17 cellular contexts compared by ENCODE assay signal in genomic region chr17:17508019-17508535, GRCh38. TPM values are rescaled to one million over a fixed set of nuclear protein-coding genes. Genes with fewer than 3 reads are reported as not detected.
DNase-seq lines count a peak whose midpoint lies in the region; ATAC-seq, FAIRE-seq and TF ChIP-seq lines count a peak whose summit lies in the region.
"Had no signal": no experiment of that assay in that cellular context is flagged by ENCODE, and none has a peak within 500 bp of the region (broad histone marks: within the 10 kb centered on the region; RNA-seq: fewer than 3 reads in every experiment).

No MANE protein-coding gene starts in this region.

- H3K4me3 ChIP-seq in right lobe of liver, result no peak overlapping the region
- H3K4me3 ChIP-seq in HepG2 (replicated peaks in 1 of 3; ENCODE audit: insufficient read depth in 1 of 3, low read depth in 2 of 3, low read length in 3 of 3), result no peak overlapping the region
- no peak overlapping the region for H3K4me3 ChIP-seq in WERI-Rb-1 (ENCODE audit: low read depth, low read length)
- H3K4me3 ChIP-seq in lower lobe of right lung, result no peak overlapping the region
- no peak overlapping the region for H3K4me3 ChIP-seq in transverse colon
- no peak overlapping the region for H3K4me3 ChIP-seq in mesendoderm (ENCODE audit: low read length)
- H3K4me3 ChIP-seq: SJSA1 had no signal

- H2BK5ac ChIP-seq in mesendoderm (ENCODE audit: low read length), result no peak overlapping the region

- no peaks in the 10 kb centered on the region for H3K9me3 ChIP-seq in right lobe of liver
- H3K9me3 ChIP-seq in HepG2 (ENCODE audit: low read length), result no peaks in the 10 kb centered on the region
- no peaks in the 10 kb centered on the region for H3K9me3 ChIP-seq in WERI-Rb-1 (ENCODE audit: severe bottlenecking)
- no peaks in the 10 kb centered on the region for H3K9me3 ChIP-seq in lower lobe of right lung
- no peaks in the 10 kb centered on the region for H3K9me3 ChIP-seq in transverse colon
- H3K9me3 ChIP-seq: SJSA1 had no signal

- no peak overlapping the region for H4K5ac ChIP-seq in mesendoderm (ENCODE audit: low read length)

- TF ChIP-seq RAD21 in HepG2 (CRISPR knock-in tag; IDR thresholded peaks at IDR 0.05), result no peak

- ATAC-seq in right lobe of liver, result no peak
- ATAC-seq in HepG2, result no peak
- ATAC-seq in lower lobe of right lung, result no peak
- ATAC-seq in GM18867 (IDR thresholded peaks at IDR 0.05; ENCODE audit: unreplicated experiment), result no peak
- ATAC-seq: HCT116 had no signal

- H3K79me1 ChIP-seq in mesendoderm (ENCODE audit: low read length), result no peaks in the 10 kb centered on the region

- H3K56ac ChIP-seq in mesendoderm (ENCODE audit: low read length), result no peak overlapping the region

- no peak for FAIRE-seq in HepG2 (lab: Jason Lieb, UNC)
- FAIRE-seq: G401.6 had no signal

- H3K79me2 ChIP-seq in HepG2 (ENCODE audit: insufficient read depth, low read length) (no peaks in the 10 kb centered on the region), mesendoderm (ENCODE audit: control insufficient read depth, insufficient read depth, low read length) (no peaks in the 10 kb centered on the region)

- in situ Hi-C loops in HepG2 (cut with HindIII; ENCODE audit: extremely low pct_ligation_motif_present, low pct_unique_long_range_greater_than_20kb) (loop anchor here (5.0 to 10.0 kb wide), 2 partner anchors 59 to 137 kb away; no protein-coding TSS in a partner anchor), transverse colon (cut with MboI; ENCODE audit: low pct_ligation_motif_present in 1 of 4, low pct_unique_long_range_greater_than_20kb in 1 of 4, low sequenced_read_pairs in 3 of 4) (loop anchor here in 2 of 4 donors (10.0 kb wide), 2 partner anchors 137 to 153 kb away; no protein-coding TSS in a partner anchor)

- H2AFZ ChIP-seq in HepG2 (ENCODE audit: low read length), result no peak overlapping the region

- no peak overlapping the region for H3K18ac ChIP-seq in mesendoderm (ENCODE audit: low read length)

- no peak overlapping the region for H2BK120ac ChIP-seq in mesendoderm (ENCODE audit: low read depth, low read length)

- no peak overlapping the region for H3K4me2 ChIP-seq in HepG2 (ENCODE audit: low read depth, low read length)
- H3K4me2 ChIP-seq in mesendoderm (ENCODE audit: low read length), result no peak overlapping the region

- DNase-seq in right lobe of liver, result peak in 2 of 3 donors; percentile 16 to 43
- DNase-seq in HepG2 (ENCODE audit: low spot score), result no peak
- no peak for DNase-seq in WERI-Rb-1
- peak; percentile 24 for DNase-seq in lower lobe of right lung
- no peak for DNase-seq in transverse colon
- DNase-seq in mesendoderm, result no peak
- DNase-seq: CD4-positive, CD25-positive, alpha-beta regulatory T cell; KG1; NCI-H1048; NCI-H2081 treated with DMSO at 0.1 percent for 48 hours; NCI-H345; OCI-M1 had no signal

- intact Hi-C loops in right lobe of liver (cut with DNase I) (loop anchor here in 1 of 2 donors (10.0 kb wide), 1 partner anchor 127 kb away; no protein-coding TSS in a partner anchor), HepG2 (cut with micrococcal nuclease; ENCODE audit: unreplicated experiment) (no loop called here), lower lobe of right lung (cut with DNase I) (no loop called here), transverse colon (cut with DNase I; ENCODE audit: low total_unique reads) (no loop called here)

- H3K27me3 ChIP-seq in right lobe of liver (no peaks in the 10 kb centered on the region), HepG2 (ENCODE audit: control insufficient read depth in 1 of 2, insufficient read depth in 2 of 2, low read length in 2 of 2) (peaks cover 0 to 2% of the 10 kb centered on the region in 2 experiments; a peak in 1 of 5 replicates), WERI-Rb-1 (ENCODE audit: insufficient read depth, low read depth, severe bottlenecking) (no peaks in the 10 kb centered on the region), lower lobe of right lung (ENCODE audit: low read depth) (no peaks in the 10 kb centered on the region), transverse colon (no peaks in the 10 kb centered on the region), mesendoderm (ENCODE audit: insufficient read depth, low read length, poor library complexity) (no peaks in the 10 kb centered on the region)
- H3K27me3 ChIP-seq: SJSA1 had no signal

- TF ChIP-seq POLR2A in right lobe of liver (IDR thresholded peaks at IDR 0.05), result no peak
- TF ChIP-seq POLR2A in HepG2 (IDR thresholded peaks at IDR 0.05; ENCODE audit: insufficient read depth in 1 of 2, low read depth in 2 of 2, low read length in 2 of 2), result no peak
- no peak for TF ChIP-seq POLR2A in transverse colon (IDR thresholded peaks at IDR 0.05)

- H4K20me1 ChIP-seq in HepG2 (ENCODE audit: insufficient read depth, low read length), result no peaks in the 10 kb centered on the region

- no peak for TF ChIP-seq CTCF in right lobe of liver (IDR thresholded peaks at IDR 0.05)
- TF ChIP-seq CTCF in HepG2 (CRISPR knock-in tag; IDR thresholded peaks at IDR 0.05), result no peak
- no peak for TF ChIP-seq CTCF in WERI-Rb-1 (IDR thresholded peaks at IDR 0.05; ENCODE audit: low read depth, low read length)
- TF ChIP-seq CTCF in lower lobe of right lung (IDR thresholded peaks at IDR 0.05), result no peak
- no peak for TF ChIP-seq CTCF in transverse colon (IDR thresholded peaks at IDR 0.05)

- H3K4me1 ChIP-seq in right lobe of liver (no peaks in the 10 kb centered on the region), HepG2 (ENCODE audit: insufficient read depth, low read length) (no peaks in the 10 kb centered on the region), lower lobe of right lung (no peaks in the 10 kb centered on the region), transverse colon (peaks cover 0 to 12% (median 7%) of the 10 kb centered on the region in 4 donors), mesendoderm (ENCODE audit: control insufficient read depth, low read depth, low read length) (no peaks in the 10 kb centered on the region)

- POLR2A ChIA-PET in HepG2 (lab: Yijun Ruan, JAX), result no interaction called here

- 80% methylated on average over 5 of the region's 11 CpGs for WGBS in right lobe of liver (ENCODE audit: insufficient coverage, low coverage, low lambda C conversion rate, missing lambda C conversion rate)
- WGBS in HepG2 (ENCODE audit: low lambda C conversion rate), result 94% methylated on average over 5 of the region's 11 CpGs
- 83 to 87% methylated on average over 1 to 11 of the region's 11 CpGs for WGBS in transverse colon (ENCODE audit: low coverage in 1 of 2), 2 donors
- WGBS in mesendoderm (ENCODE audit: extremely low coverage, insufficient coverage, low lambda C conversion rate), result no CpG with 5 or more reads among the region's 11 CpGs

- no peak overlapping the region for H3K23ac ChIP-seq in mesendoderm (ENCODE audit: low read length)

- no peak overlapping the region for H4K8ac ChIP-seq in mesendoderm (ENCODE audit: low read depth, low read length)

- BruUV-seq in HepG2 (replicated peaks; lab: Mats Ljungman, UMichigan), result no TSS peak

- CTCF ChIA-PET in HepG2 (lab: Yijun Ruan, JAX; ENCODE audit: low intra/inter-chr PET ratio, low total read pairs), result no interaction called here

- H3K9ac ChIP-seq in HepG2 (ENCODE audit: insufficient read depth, low read depth, low read length), result no peak overlapping the region
- H3K9ac ChIP-seq in mesendoderm (ENCODE audit: low read length), result no peak overlapping the region

- no peak overlapping the region for H2AK5ac ChIP-seq in mesendoderm (ENCODE audit: low read length)

- no peak overlapping the region for H2BK15ac ChIP-seq in mesendoderm (replicated peaks; ENCODE audit: low read depth)

- no peak overlapping the region for H3K27ac ChIP-seq in right lobe of liver
- no peak overlapping the region for H3K27ac ChIP-seq in HepG2 (ENCODE audit: extremely low read length, insufficient read depth, low read length)
- peak overlapping the region; percentile 33; the same call in 1 of the 2 replicates for H3K27ac ChIP-seq in WERI-Rb-1
- no peak overlapping the region for H3K27ac ChIP-seq in lower lobe of right lung
- no peak overlapping the region for H3K27ac ChIP-seq in transverse colon
- H3K27ac ChIP-seq in mesendoderm (ENCODE audit: low read depth, low read length), result no peak overlapping the region
- H3K27ac ChIP-seq: SJSA1 had no signal

- TF ChIP-seq EP300 in HepG2 (IDR thresholded peaks at IDR 0.05; ENCODE audit: low read depth in 2 of 2, low read length in 2 of 2) (no peak), HepG2 (CRISPR knock-in tag; IDR thresholded peaks at IDR 0.05; ENCODE audit: borderline replicate concordance) (no peak), transverse colon (IDR thresholded peaks at IDR 0.05; ENCODE audit: low read depth) (no peak)

- H3K36me3 ChIP-seq in right lobe of liver, result peaks cover 0 to 2% (median 0%) of the 10 kb centered on the region in 4 donors
- no peaks in the 10 kb centered on the region for H3K36me3 ChIP-seq in HepG2 (replicated peaks in 1 of 2; ENCODE audit: control insufficient read depth in 1 of 2, insufficient read depth in 2 of 2, low read length in 2 of 2)
- H3K36me3 ChIP-seq in WERI-Rb-1, result no peaks in the 10 kb centered on the region; the same call in 1 of the 2 replicates
- H3K36me3 ChIP-seq in lower lobe of right lung, result no peaks in the 10 kb centered on the region
- no peaks in the 10 kb centered on the region for H3K36me3 ChIP-seq in transverse colon
- H3K36me3 ChIP-seq in mesendoderm (ENCODE audit: control insufficient read depth, insufficient read depth, low read length), result no peaks in the 10 kb centered on the region
- H3K36me3 ChIP-seq: SJSA1 had no signal

- H3K4ac ChIP-seq in mesendoderm (ENCODE audit: low read depth, low read length), result no peak overlapping the region

RNA-seq across cellular contexts. Expression of gene RASD1, which starts 11.9 kb away (rescaled TPM):
- total RNA-seq in right lobe of liver (100 to 1,000 TPM in 3 of 6 experiments, 10 to 100 TPM in 2, 1 to 10 TPM in 1; 1.0 to 230 (median 101) TPM), HepG2 (2016; rRNA removed; fragmentation: Illumina TruSeq; extraction: Trizol) (1.4 and 1.6 TPM in 2 replicates), lower lobe of right lung (24.6 TPM), transverse colon (10 to 100 TPM; 23.5 to 83.8 (median 61.3) TPM)
- total RNA-seq in HepG2 (2016; cell fraction: cytosol; rRNA removed; fragmentation: Illumina TruSeq; extraction: Trizol; ENCODE audit: low read depth), result 0.71 and 0.91 TPM in 2 replicates
- 1.4 and 1.9 TPM in 2 replicates for total RNA-seq in HepG2 (2016; cell fraction: insoluble cytoplasmic fraction; rRNA removed; fragmentation: Illumina TruSeq; extraction: Trizol)
- 1.5 and 1.7 TPM in 2 replicates for total RNA-seq in HepG2 (2016; cell fraction: membrane; rRNA removed; fragmentation: Illumina TruSeq; extraction: Trizol)
- total RNA-seq in HepG2 (2016; cell fraction: nucleus; rRNA removed; fragmentation: Illumina TruSeq; extraction: Trizol), result 0.99 and 1.1 TPM in 2 replicates
- 4.2 and 8.9 TPM in 2 replicates for polyA plus RNA-seq in HepG2 (2011; rRNA removed)
- polyA plus RNA-seq in HepG2 (2011; cell fraction: cytosol; rRNA removed), result 4.3 and 4.7 TPM in 2 replicates
- polyA plus RNA-seq in HepG2 (2011; cell fraction: nucleus; rRNA removed), result 6.6 and 7.6 TPM in 2 replicates
- polyA plus RNA-seq in HepG2 (2012), result 2.1 and 6.2 TPM in 2 replicates
- polyA plus RNA-seq in HepG2 (2016; cell fraction: cytosol; fragmentation: Illumina TruSeq; extraction: Trizol; ENCODE audit: low read depth), result 0.32 and 0.38 TPM in 2 replicates
- 1.7 and 1.8 TPM in 2 replicates for polyA plus RNA-seq in HepG2 (2016; cell fraction: insoluble cytoplasmic fraction; fragmentation: Illumina TruSeq; extraction: Trizol; ENCODE audit: low read depth)
- 0.63 and 0.72 TPM in 2 replicates for polyA plus RNA-seq in HepG2 (2016; cell fraction: membrane; fragmentation: Illumina TruSeq; extraction: Trizol; ENCODE audit: low read depth)
- 2.7 and 3.4 TPM in 2 replicates for polyA plus RNA-seq in HepG2 (2016; cell fraction: nucleus; fragmentation: Illumina TruSeq; extraction: Trizol; ENCODE audit: insufficient read depth, low read depth)
- polyA minus RNA-seq in HepG2 (2011; rRNA and poly(A)+ RNA removed; ENCODE audit: low replicate concordance), result 3.9 and 12.1 TPM in 2 replicates
- 6.2 and 6.6 TPM in 2 replicates for polyA minus RNA-seq in HepG2 (2011; cell fraction: cytosol; rRNA and poly(A)+ RNA removed)
- polyA minus RNA-seq in HepG2 (2011; cell fraction: nucleus; rRNA and poly(A)+ RNA removed), result 1.7 and 3.1 TPM in 2 replicates
- 0.77 TPM for polyA plus RNA-seq in mesendoderm (2013, experiment 1 of 2)
- 0.66 TPM for polyA plus RNA-seq in mesendoderm (2013, experiment 2 of 2)
- total RNA-seq: RPMI7951 had no signal

RNA-seq across cellular contexts. Expression of gene MED9, which starts 31.3 kb away (rescaled TPM):
- total RNA-seq in right lobe of liver (10 to 100 TPM in 3 of 6 experiments, 1 to 10 TPM in 3; 5.7 to 24.4 (median 12.4) TPM), HepG2 (2016; rRNA removed; fragmentation: Illumina TruSeq; extraction: Trizol) (11.7 and 15.1 TPM in 2 replicates), lower lobe of right lung (14.5 TPM), transverse colon (10 to 100 TPM; 15.0 to 90.0 (median 25.2) TPM)
- 4.0 and 4.2 TPM in 2 replicates for total RNA-seq in HepG2 (2016; cell fraction: cytosol; rRNA removed; fragmentation: Illumina TruSeq; extraction: Trizol; ENCODE audit: low read depth)
- total RNA-seq in HepG2 (2016; cell fraction: insoluble cytoplasmic fraction; rRNA removed; fragmentation: Illumina TruSeq; extraction: Trizol), result 11.7 and 14.4 TPM in 2 replicates
- total RNA-seq in HepG2 (2016; cell fraction: membrane; rRNA removed; fragmentation: Illumina TruSeq; extraction: Trizol), result 9.8 and 10.7 TPM in 2 replicates
- 10.8 and 11.7 TPM in 2 replicates for total RNA-seq in HepG2 (2016; cell fraction: nucleus; rRNA removed; fragmentation: Illumina TruSeq; extraction: Trizol)
- 11.9 and 14.4 TPM in 2 replicates for polyA plus RNA-seq in HepG2 (2011; rRNA removed)
- 18.3 and 21.5 TPM in 2 replicates for polyA plus RNA-seq in HepG2 (2011; cell fraction: cytosol; rRNA removed)
- 15.4 and 17.5 TPM in 2 replicates for polyA plus RNA-seq in HepG2 (2011; cell fraction: nucleus; rRNA removed)
- polyA plus RNA-seq in HepG2 (2012), result 9.2 and 11.4 TPM in 2 replicates
- 3.0 and 3.1 TPM in 2 replicates for polyA plus RNA-seq in HepG2 (2016; cell fraction: cytosol; fragmentation: Illumina TruSeq; extraction: Trizol; ENCODE audit: low read depth)
- 11.2 and 12.0 TPM in 2 replicates for polyA plus RNA-seq in HepG2 (2016; cell fraction: insoluble cytoplasmic fraction; fragmentation: Illumina TruSeq; extraction: Trizol; ENCODE audit: low read depth)
- 6.4 and 7.0 TPM in 2 replicates for polyA plus RNA-seq in HepG2 (2016; cell fraction: membrane; fragmentation: Illumina TruSeq; extraction: Trizol; ENCODE audit: low read depth)
- polyA plus RNA-seq in HepG2 (2016; cell fraction: nucleus; fragmentation: Illumina TruSeq; extraction: Trizol; ENCODE audit: insufficient read depth, low read depth), result 11.4 and 12.6 TPM in 2 replicates
- 21.1 and 25.1 TPM in 2 replicates for polyA minus RNA-seq in HepG2 (2011; rRNA and poly(A)+ RNA removed; ENCODE audit: low replicate concordance)
- polyA minus RNA-seq in HepG2 (2011; cell fraction: cytosol; rRNA and poly(A)+ RNA removed), result 9.8 and 9.9 TPM in 2 replicates
- 24.2 and 25.4 TPM in 2 replicates for polyA minus RNA-seq in HepG2 (2011; cell fraction: nucleus; rRNA and poly(A)+ RNA removed)
- polyA plus RNA-seq in mesendoderm (2013, experiment 1 of 2), result 10.7 TPM
- polyA plus RNA-seq in mesendoderm (2013, experiment 2 of 2), result 10.9 TPM

Comparison
In these comparisons a context has a peak if more than half of its experiments do, and no peak if none do; other contexts are left out.
1. DNase-seq: peak in right lobe of liver (2 of 3) and lower lobe of right lung (single experiment); none in HepG2 (single experiment), WERI-Rb-1 (single experiment), transverse colon (single experiment) and mesendoderm (single experiment).